ENCODE assay signal across 10 cellular contexts in the genomic region with DNA sequence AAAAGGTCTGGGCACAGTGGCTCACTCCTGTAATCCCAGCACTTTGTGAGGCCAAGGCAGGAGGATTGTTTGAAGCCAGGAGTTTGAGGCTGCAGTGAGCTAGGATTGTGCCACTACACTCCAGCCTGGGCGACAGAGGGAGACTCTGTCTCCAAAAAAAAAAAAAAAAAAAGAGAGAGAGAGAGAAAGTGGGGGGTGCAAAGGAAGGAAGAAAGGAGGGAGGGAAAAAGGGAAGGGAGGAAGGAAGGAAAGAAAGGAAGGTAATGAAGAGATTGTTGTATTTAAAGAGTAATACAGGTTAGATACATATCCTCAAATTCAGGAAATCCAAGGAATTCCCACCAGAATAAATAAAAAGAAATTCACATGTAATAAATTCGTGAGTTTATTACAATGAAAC.
"Had no signal": no experiment of that assay in that cellular context is flagged by ENCODE, and none has a peak within 500 bp of the region (broad histone marks: within the 10 kb centered on the region; RNA-seq: fewer than 3 reads in every experiment).

No MANE protein-coding gene starts in this region.

- H3K4me3 ChIP-seq: GM23248, GM23338, HAP-1 had no signal

- H3K36me3 ChIP-seq: HAP-1 had no signal

- H3K9ac ChIP-seq: GM23248 had no signal

- ATAC-seq: GM23338, HCT116 had no signal

- DNase-seq: GM23248, GOT3, H7, H9, HCEC 1CT, HFFc6 had no signal

- H3K27ac ChIP-seq: GM23248 had no signal

- H3K9me3 ChIP-seq: HAP-1 had no signal

- H2AFZ ChIP-seq: GM23248, GM23338 had no signal

- FAIRE-seq: H1 had no signal

- H3K4me2 ChIP-seq: GM23338 had no signal
